In genomic region chr12:49365542-49365941, GRCh38 we compare ENCODE assay signal across 9 cellular contexts. TPM values are rescaled to one million over a fixed set of nuclear protein-coding genes. Genes with fewer than 3 reads are reported as not detected.
DNase-seq lines count a peak whose midpoint lies in the region; ATAC-seq and TF ChIP-seq lines count a peak whose summit lies in the region.
"Had no signal": no experiment of that assay in that cellular context is flagged by ENCODE, and none has a peak within 500 bp of the region (broad histone marks: within the 10 kb centered on the region; RNA-seq: fewer than 3 reads in every experiment).

No MANE protein-coding gene starts in this region.

- no peak overlapping the region for H3K27ac Mint-ChIP-seq in T-helper 2 cell treated with Interferon-gamma antibody and Interleukin-4, amounts not matched to agents 5 μg/mL and 100 μg/mL, for 36 hours
- H3K27ac Mint-ChIP-seq in dendritic cell treated with granulocyte-macrophage colony-stimulating factor and Interleukin-4, amounts not matched to agents 40 ng/mL and 50 ng/mL, for 4 days, result peak overlapping the region; percentile 99

- peak overlapping the region; percentile 80 for H3K4me2 ChIP-seq in OCI-LY3 (ENCODE audit: low read length)

- H3K4me1 Mint-ChIP-seq in T-helper 2 cell treated with Interferon-gamma antibody and Interleukin-4, amounts not matched to agents 5 μg/mL and 100 μg/mL, for 36 hours (ENCODE audit: low read depth), result peaks cover 31% of the 10 kb centered on the region
- peaks cover 24% of the 10 kb centered on the region for H3K4me1 Mint-ChIP-seq in dendritic cell treated with granulocyte-macrophage colony-stimulating factor and Interleukin-4, amounts not matched to agents 40 ng/mL and 50 ng/mL, for 4 days (ENCODE audit: low read depth)

- H3K4me3 ChIP-seq in OCI-LY3 (ENCODE audit: low read length), result peak overlapping the region; percentile 87

- H2AFZ ChIP-seq in OCI-LY3 (ENCODE audit: low read depth, low read length), result no peak overlapping the region

- H3K4me1 ChIP-seq in OCI-LY3 (ENCODE audit: low read length), result peaks cover 23% of the 10 kb centered on the region

- no peak overlapping the region for H3K27ac ChIP-seq in OCI-LY3 (ENCODE audit: low read length)

- TF ChIP-seq CTCF in OCI-LY3 (IDR thresholded peaks at IDR 0.05; ENCODE audit: low read depth, low read length), result no peak

- intact Hi-C loops in dendritic cell treated with granulocyte-macrophage colony-stimulating factor and Interleukin-4, amounts not matched to agents 40 ng/mL and 50 ng/mL, for 4 days (cut with micrococcal nuclease), result no loop called here

- no peaks in the 10 kb centered on the region for H3K36me3 ChIP-seq in OCI-LY3 (replicated peaks; ENCODE audit: low read depth, low read length)
- H3K36me3 ChIP-seq: left lung had no signal

- no peaks in the 10 kb centered on the region for H3K9me3 ChIP-seq in OCI-LY3 (ENCODE audit: insufficient read depth, low read length)
- H3K9me3 ChIP-seq: left lung had no signal

- no peaks in the 10 kb centered on the region for H3K36me3 Mint-ChIP-seq in T-helper 2 cell treated with Interferon-gamma antibody and Interleukin-4, amounts not matched to agents 5 μg/mL and 100 μg/mL, for 36 hours (ENCODE audit: low read depth)
- peaks cover 19% of the 10 kb centered on the region for H3K36me3 Mint-ChIP-seq in dendritic cell treated with granulocyte-macrophage colony-stimulating factor and Interleukin-4, amounts not matched to agents 40 ng/mL and 50 ng/mL, for 4 days (ENCODE audit: low read depth)

- no peak for DNase-seq in T-helper 2 cell treated with Interferon-gamma antibody and Interleukin-4, amounts not matched to agents 5 μg/mL and 100 μg/mL, for 36 hours (ENCODE audit: low spot score)
- DNase-seq in T-helper 2 cell (no peak), renal cortical epithelial cell (ENCODE audit: low read depth) (peak; percentile 75), NCI-H510A treated with DMSO at 0.1 percent for 48 hours (lab: John Stamatoyannopoulos, UW) (no peak), GDM1 (lab: John Stamatoyannopoulos, UW) (no peak)
- DNase-seq: left lung had no signal

- peaks cover 36% of the 10 kb centered on the region for H3K79me2 ChIP-seq in OCI-LY3 (ENCODE audit: low read length)

- H3K9me3 Mint-ChIP-seq in T-helper 2 cell treated with Interferon-gamma antibody and Interleukin-4, amounts not matched to agents 5 μg/mL and 100 μg/mL, for 36 hours, result no peaks in the 10 kb centered on the region
- no peaks in the 10 kb centered on the region for H3K9me3 Mint-ChIP-seq in dendritic cell treated with granulocyte-macrophage colony-stimulating factor and Interleukin-4, amounts not matched to agents 40 ng/mL and 50 ng/mL, for 4 days

- no peak for ATAC-seq in GM21576 (IDR thresholded peaks at IDR 0.05; ENCODE audit: unreplicated experiment)
- ATAC-seq: left lung had no signal

- H3K9ac ChIP-seq in OCI-LY3 (ENCODE audit: low read length), result no peak overlapping the region

- H4K20me1 ChIP-seq in OCI-LY3 (ENCODE audit: insufficient read depth, low read length), result peaks cover 17% of the 10 kb centered on the region; the same call in 1 of the 2 replicates

- peak overlapping the region; percentile 52 for H3K4me3 Mint-ChIP-seq in T-helper 2 cell treated with Interferon-gamma antibody and Interleukin-4, amounts not matched to agents 5 μg/mL and 100 μg/mL, for 36 hours
- no peak overlapping the region for H3K4me3 Mint-ChIP-seq in dendritic cell treated with granulocyte-macrophage colony-stimulating factor and Interleukin-4, amounts not matched to agents 40 ng/mL and 50 ng/mL, for 4 days

- H3K27me3 ChIP-seq in OCI-LY3 (ENCODE audit: low read depth, low read length), result no peaks in the 10 kb centered on the region
- H3K27me3 ChIP-seq: left lung had no signal

- H3K27me3 Mint-ChIP-seq in T-helper 2 cell treated with Interferon-gamma antibody and Interleukin-4, amounts not matched to agents 5 μg/mL and 100 μg/mL, for 36 hours (ENCODE audit: low read depth), result peaks cover 6% of the 10 kb centered on the region
- H3K27me3 Mint-ChIP-seq in dendritic cell treated with granulocyte-macrophage colony-stimulating factor and Interleukin-4, amounts not matched to agents 40 ng/mL and 50 ng/mL, for 4 days, result peaks cover 3% of the 10 kb centered on the region

RNA-seq across cellular contexts. Expression of gene SPATS2, which starts 1.7 kb away (rescaled TPM):
- 22.1 and 42.4 TPM in 2 replicates for total RNA-seq in renal cortical epithelial cell

RNA-seq across cellular contexts. Expression of gene DNAJC22, which starts 18.9 kb away (rescaled TPM):
- total RNA-seq in renal cortical epithelial cell, result 3.1 and 18.8 TPM in 2 replicates

RNA-seq across cellular contexts. Expression of gene C1QL4, which starts 28.6 kb away (rescaled TPM):
- total RNA-seq in renal cortical epithelial cell, result 0.52 and 0.99 TPM in 2 replicates
- total RNA-seq: left lung had no signal

RNA-seq across cellular contexts. Expression of gene TROAP, which starts 42.5 kb away (rescaled TPM):
- total RNA-seq in renal cortical epithelial cell, result 0.60 and 6.6 TPM in 2 replicates
